8 cellular contexts compared by ENCODE assay signal in genomic region chr2:58045580-58046334, GRCh38. TPM values are rescaled to one million over a fixed set of nuclear protein-coding genes. Genes with fewer than 3 reads are reported as not detected.
DNase-seq lines count a peak whose midpoint lies in the region; ATAC-seq and TF ChIP-seq lines count a peak whose summit lies in the region.

No MANE protein-coding gene starts in this region.

- POLR2A ChIA-PET in Caco-2 (lab: Charles Lee), result no interaction called here

- no peak for TF ChIP-seq POLR2A in ovary (IDR thresholded peaks at IDR 0.05)

- H3K36me3 ChIP-seq in Caco-2 (ENCODE audit: control insufficient read depth, insufficient read depth, low read length) (no peaks in the 10 kb centered on the region), ovary (no peaks in the 10 kb centered on the region)

- H3K4me3 ChIP-seq in Caco-2 (ENCODE audit: low read depth, low read length), result peak overlapping the region; percentile 66
- peak overlapping the region; percentile 79 for H3K4me3 ChIP-seq in ovary

- 60 to 70% (median 69%) methylated on average over 17 of the region's 17 CpGs for WGBS in ovary, 3 donors

- no peak for TF ChIP-seq EP300 in ovary (IDR thresholded peaks at IDR 0.05)

- H3K27me3 ChIP-seq in Caco-2 (replicated peaks; ENCODE audit: control insufficient read depth, insufficient read depth, low read length) (no peaks in the 10 kb centered on the region), ovary (no peaks in the 10 kb centered on the region)

- TSS peak; percentile 57 for BruUV-seq in Caco-2 (replicated peaks; lab: Mats Ljungman, UMichigan)

- intact Hi-C loops in Caco-2 (cut with micrococcal nuclease; ENCODE audit: unreplicated experiment), result loop anchor here (2.0 to 5.0 kb wide), 3 partner anchors 139 to 288 kb away; partner anchors contain the start of gene FANCL
- intact Hi-C loops in ovary (cut with DNase I), result no loop called here

- peak overlapping the region; percentile 85 for H3K27ac ChIP-seq in epithelial cell of prostate
- peak overlapping the region; percentile 92 to 97 for H3K27ac ChIP-seq in ovary

- H3K36me3 Mint-ChIP-seq in Caco-2 (ENCODE audit: insufficient read depth, unreplicated experiment), result peaks cover 16% of the 10 kb centered on the region

- no peak for ATAC-seq in GM18909 (IDR thresholded peaks at IDR 0.05; ENCODE audit: poor library complexity, unreplicated experiment)

- peak in 1 of 2 experiments; percentile 12 for DNase-seq in Caco-2
- DNase-seq in RPMI8226, result peak; percentile 18
- DNase-seq in epithelial cell of prostate (ENCODE audit: low read depth, low spot score), result no peak
- DNase-seq in ovary, result peak in 4 of 5 donors; percentile 9 to 31 (median 21)
- DNase-seq in NCI-H345 treated with DMSO at 0.1 percent for 48 hours (lab: John Stamatoyannopoulos, UW; ENCODE audit: unreplicated experiment), result no peak
- no peak for DNase-seq in AG08395 (ENCODE audit: low spot score)
- DNase-seq in GF-D8 (lab: John Stamatoyannopoulos, UW), result no peak

- peak overlapping the region; percentile 86 for H3K4me3 Mint-ChIP-seq in Caco-2 (ENCODE audit: unreplicated experiment)

- no peaks in the 10 kb centered on the region for H3K9me3 Mint-ChIP-seq in Caco-2 (ENCODE audit: unreplicated experiment)

- no peaks in the 10 kb centered on the region for H3K27me3 Mint-ChIP-seq in Caco-2 (ENCODE audit: insufficient read depth, unreplicated experiment)

- TF ChIP-seq CTCF in Caco-2 (IDR thresholded peaks at IDR 0.05; ENCODE audit: insufficient read depth in 1 of 2, low read depth in 1 of 2, low read length in 1 of 2, severe bottlenecking in 1 of 2, unreplicated experiment in 1 of 2) (no peak), ovary (IDR thresholded peaks at IDR 0.05) (no peak)

- peaks cover 30% of the 10 kb centered on the region for H3K4me1 Mint-ChIP-seq in Caco-2 (ENCODE audit: low read depth, unreplicated experiment)

- peak overlapping the region; percentile 65 for H3K27ac Mint-ChIP-seq in Caco-2 (ENCODE audit: unreplicated experiment)

- H3K9me3 ChIP-seq in Caco-2, result no peaks in the 10 kb centered on the region
- H3K9me3 ChIP-seq in ovary, result no peaks in the 10 kb centered on the region

- peaks cover 34% of the 10 kb centered on the region for H3K4me1 ChIP-seq in Caco-2
- H3K4me1 ChIP-seq in ovary (ENCODE audit: insufficient read depth), result peaks cover 2% of the 10 kb centered on the region

- CTCF ChIA-PET in Caco-2 (lab: Charles Lee), result no interaction called here

RNA-seq across cellular contexts. Expression of gene VRK2, which starts 0.8 kb away (rescaled TPM):
- total RNA-seq in Caco-2 (2022) (33.1 and 35.4 TPM in 2 replicates), ovary (10 to 100 TPM; 10.5 to 19.8 (median 16.3) TPM)
- polyA plus RNA-seq in ovary, result 10 to 100 TPM in 1 of 2 donors, 1 to 10 TPM in 1; 7.3 to 18.5 TPM

Comparison
In these comparisons a context has a peak if more than half of its experiments do, and no peak if none do; other contexts are left out.
1. DNase-seq: peak in RPMI8226 (single experiment) and ovary (4 of 5); none in epithelial cell of prostate (single experiment), NCI-H345 treated with DMSO at 0.1 percent for 48 hours (single experiment), AG08395 (single experiment) and GF-D8 (single experiment).